34 cellular contexts compared by ENCODE assay signal in genomic region chr20:34967421-34967820, GRCh38.
"Had no signal": no experiment of that assay in that cellular context is flagged by ENCODE, and none has a peak within 500 bp of the region (broad histone marks: within the 10 kb centered on the region; RNA-seq: fewer than 3 reads in every experiment).

No MANE protein-coding gene starts in this region.

- DNase-seq: activated B cell treated with CpG ODN at 0.5 μM for 24 hours; activated CD4-positive, alpha-beta memory T cell treated with anti-CD3 and anti-CD28 coated beads for 36 hours; activated CD4-positive, alpha-beta T cell treated with anti-CD3 and anti-CD28 coated beads for 4 hours; activated CD4-positive, alpha-beta T cell treated with anti-CD3 and anti-CD28 coated beads, Interleukin-2, amount 10 ng/mL, durations not matched to agents 24 days and 14 days; activated CD4-positive, alpha-beta T cell treated with anti-CD3 and anti-CD28 coated beads, Interleukin-2, amount 50 U/mL, for 1 hour; activated CD4-positive, alpha-beta T cell treated with anti-CD3 and anti-CD28 coated beads, Interleukin-2, amount 50 U/mL, for 4 hours; activated CD4-positive, CD25-positive, alpha-beta regulatory T cell treated with anti-CD3 and anti-CD28 coated beads, Interleukin-2, amount 50 U/mL, for 72 hours; activated CD8-positive, alpha-beta memory T cell treated with anti-CD3 and anti-CD28 coated beads, Interleukin-2, amount 50 U/mL, for 4 hours; activated CD8-positive, alpha-beta T cell treated with anti-CD3 and anti-CD28 coated beads for 36 hours; activated gamma-delta T cell treated with Interleukin-2 at 50 U/mL for 16 hours; activated naive CD4-positive, alpha-beta T cell; activated naive CD4-positive, alpha-beta T cell treated with anti-CD3 and anti-CD28 coated beads for 36 hours; activated naive CD4-positive, alpha-beta T cell treated with anti-CD3 and anti-CD28 coated beads, Interleukin-2, amount 50 U/mL, for 16 hours; activated naive CD8-positive, alpha-beta T cell treated with anti-CD3 and anti-CD28 coated beads for 36 hours; activated T-cell treated with anti-CD3 and anti-CD28 coated beads for 4 hours; activated T-cell treated with anti-CD3 and anti-CD28 coated beads, Interleukin-2, amount 50 U/mL, for 1 hour; activated T-cell treated with anti-CD3 and anti-CD28 coated beads, Interleukin-2, amount 50 U/mL, for 4 hours; activated T-cell treated with anti-CD3 and anti-CD28 coated beads, Interleukin-2, amount 50 U/mL, for 72 hours; adrenal gland; amniotic stem cell; body of pancreas; brain microvascular endothelial cell; caudate nucleus; cerebellar nuclear complex; SW 1271; T-helper 1 cell; T-helper 2 cell; T-helper 9 cell had no signal

- H3K27me3 ChIP-seq: adrenal gland, body of pancreas, brain microvascular endothelial cell, breast epithelium had no signal

- ATAC-seq: activated CD8-positive, alpha-beta T cell treated with anti-CD3 and anti-CD28 coated beads for 36 hours; activated naive CD4-positive, alpha-beta T cell treated with anti-CD3 and anti-CD28 coated beads, Interleukin-2, amount 50 U/mL, for 72 hours; activated T-cell treated with anti-CD3 and anti-CD28 coated beads, Interleukin-2, amount 50 U/mL, for 4 hours; activated T-cell treated with anti-CD3 and anti-CD28 coated beads, Interleukin-2, amount 50 U/mL, for 72 hours; activated T-helper 17 cell treated with anti-CD3 and anti-CD28 coated beads, Interleukin-2, amount 50 U/mL, for 72 hours; body of pancreas had no signal

- FAIRE-seq: astrocyte, TTC549 had no signal

- H3K4me3 ChIP-seq: adrenal gland, body of pancreas, breast epithelium had no signal

- H3K36me3 ChIP-seq: adrenal gland, brain microvascular endothelial cell, breast epithelium had no signal

- H3K27ac ChIP-seq: adrenal gland, body of pancreas, brain microvascular endothelial cell, breast epithelium, VCaP had no signal

- H3K4me1 ChIP-seq: adrenal gland, body of pancreas, breast epithelium had no signal

- H3K9me3 ChIP-seq: adrenal gland, body of pancreas, breast epithelium had no signal
